ENCODE assay signal across 22 cellular contexts in genomic region chr5:178826216-178826615, GRCh38.
"Had no signal": no experiment of that assay in that cellular context is flagged by ENCODE, and none has a peak within 500 bp of the region (broad histone marks: within the 10 kb centered on the region; RNA-seq: fewer than 3 reads in every experiment).

No MANE protein-coding gene starts in this region.

- H3K36me3 ChIP-seq: gastrocnemius medialis, left lung, spleen, suprapubic skin, transverse colon had no signal

- H3K4me3 ChIP-seq: gastrocnemius medialis, left lung, lung, mucosa of descending colon, spleen, suprapubic skin, transverse colon had no signal

- H3K27me3 ChIP-seq: gastrocnemius medialis, left lung, suprapubic skin had no signal

- H3K4me1 ChIP-seq: gastrocnemius medialis, left lung, spleen, suprapubic skin, transverse colon had no signal

- FAIRE-seq: urothelium cell line had no signal

- ATAC-seq: gastrocnemius medialis; left lung; mucosa of descending colon; natural killer cell treated with Interleukin-12 subunit alpha and Interleukin-12 subunit beta and Interleukin-15 and Interleukin-18, amount 100 ng/mL, for 72 hours; right cardiac atrium had no signal

- DNase-seq: activated CD4-positive, alpha-beta memory T cell treated with anti-CD3 and anti-CD28 coated beads, Interleukin-2, amount 10 ng/mL, durations not matched to agents 7 days and 5 days; activated CD4-positive, alpha-beta T cell treated with anti-CD3 and anti-CD28 coated beads for 1 hour; activated CD4-positive, alpha-beta T cell treated with anti-CD3 and anti-CD28 coated beads, Interleukin-2, amount 10 ng/mL, durations not matched to agents 7 days and 5 days; activated CD8-positive, alpha-beta memory T cell treated with anti-CD3 and anti-CD28 coated beads, Interleukin-2, amount 50 U/mL, for 48 hours; activated gamma-delta T cell treated with Interleukin-2 at 50 U/mL for 16 hours; activated naive CD4-positive, alpha-beta T cell treated with anti-CD3 and anti-CD28 coated beads, Interleukin-2, amount 50 U/mL, for 16 hours; activated T-cell treated with anti-CD3 and anti-CD28 coated beads, Interleukin-2, amount 50 U/mL, for 24 hours; amniotic stem cell; endodermal cell; gastrocnemius medialis; glutamatergic neuron; left lung; mucosa of descending colon; right cardiac atrium; spleen; stimulated activated naive CD4-positive, alpha-beta T cell; T-helper 2 cell; transverse colon had no signal

- H3K27ac ChIP-seq: gastrocnemius medialis, left lung, spleen, suprapubic skin, transverse colon had no signal

- H3K9me3 ChIP-seq: gastrocnemius medialis, left lung, mucosa of descending colon, spleen, suprapubic skin, transverse colon had no signal
